ENCODE assay signal across 9 cellular contexts in the genomic region with DNA sequence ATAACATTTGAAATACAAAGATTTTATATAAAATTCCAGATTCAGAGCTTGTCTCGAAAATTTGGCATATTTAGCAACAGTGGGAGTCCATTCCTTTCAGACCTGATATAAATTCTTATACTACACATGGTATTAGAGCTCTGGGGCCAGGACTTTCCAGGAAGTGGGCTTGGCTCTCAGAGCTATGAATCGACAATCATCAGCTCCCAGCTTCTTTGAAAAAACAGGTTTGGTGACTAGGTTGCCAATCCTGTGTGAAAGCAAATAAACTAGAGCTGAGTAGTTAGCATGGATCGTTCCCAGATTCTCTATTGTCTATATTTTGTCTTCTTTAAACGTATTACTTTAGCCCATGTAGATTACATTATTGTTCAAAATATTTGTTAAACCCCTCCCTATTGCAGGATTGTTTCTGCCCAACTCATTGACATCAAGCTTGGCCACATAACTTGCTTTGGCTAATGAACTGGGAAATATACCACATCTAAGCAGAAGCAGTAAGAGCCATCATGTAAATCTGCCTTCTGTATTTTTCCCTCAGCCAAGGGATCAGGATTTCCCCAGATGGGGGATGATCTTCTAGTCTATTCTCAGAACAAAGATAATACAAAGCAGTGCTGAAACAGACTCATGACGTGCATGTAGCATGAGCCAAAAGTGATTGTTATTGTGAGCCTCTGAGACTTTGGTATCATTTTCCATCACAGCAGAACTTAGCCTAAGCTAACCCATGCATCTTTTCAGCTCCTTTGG.
DNase-seq lines count a peak whose midpoint lies in the region; ATAC-seq, FAIRE-seq and TF ChIP-seq lines count a peak whose summit lies in the region.
"Had no signal": no experiment of that assay in that cellular context is flagged by ENCODE, and none has a peak within 500 bp of the region (broad histone marks: within the 10 kb centered on the region; RNA-seq: fewer than 3 reads in every experiment).

No MANE protein-coding gene starts in this region.

- H2AK5ac ChIP-seq in H9 (ENCODE audit: insufficient read length, low read length): no peak overlapping the region

- no peaks in the 10 kb centered on the region for H3K9me3 Mint-ChIP-seq in H9

- intact Hi-C loops in dorsolateral prefrontal cortex (cut with DNase I): no loop called here

- no peak overlapping the region for H2BK5ac ChIP-seq in H9 (ENCODE audit: insufficient read length, low read length)

- no peak overlapping the region for H3K4me3 Mint-ChIP-seq in H9

- no peak for TF ChIP-seq CTCF in LNCaP clone FGC (IDR thresholded peaks at IDR 0.05; ENCODE audit: control insufficient read depth, extremely low read depth, insufficient read depth)
- no peak for TF ChIP-seq CTCF in RWPE1 (conservative IDR thresholded peaks at IDR 0.05; ENCODE audit: low read depth)
- no peak for TF ChIP-seq CTCF in dorsolateral prefrontal cortex (IDR thresholded peaks at IDR 0.05 in 54 of 56, conservative IDR thresholded peaks at IDR 0.05 in 2 of 56; ENCODE audit: low read depth in 1 of 56, partially characterized antibody in 56 of 56)
- TF ChIP-seq CTCF in H9 (conservative IDR thresholded peaks at IDR 0.05): no peak

- no CpG with 5 or more reads among the region's 5 CpGs for WGBS in H9 (ENCODE audit: extremely low coverage, insufficient read length, low lambda C conversion rate)

- no peak overlapping the region for H2BK120ac ChIP-seq in H9 (ENCODE audit: low read depth, low read length, poor library complexity, severe bottlenecking)

- H3K4me1 Mint-ChIP-seq in H9: peaks cover 18 to 21% of the 10 kb centered on the region in 2 experiments

- no peaks in the 10 kb centered on the region for H3K79me2 ChIP-seq in H9 (ENCODE audit: insufficient read depth, low read length)

- H3K56ac ChIP-seq in H9 (ENCODE audit: insufficient read length, low read depth, low read length): no peak overlapping the region

- H4K91ac ChIP-seq in H9 (ENCODE audit: insufficient read length, low read depth, low read length): no peak overlapping the region

- H3K9me3 ChIP-seq in neuron (ENCODE audit: low read length) (no peaks in the 10 kb centered on the region), H9 (ENCODE audit: control insufficient read depth, low read depth, low read length) (no peaks in the 10 kb centered on the region)
- H3K9me3 ChIP-seq: ascending aorta had no signal

- no peak overlapping the region for H3K18ac ChIP-seq in H9 (ENCODE audit: insufficient read length, low read depth, low read length)

- H4K20me1 ChIP-seq in H9 (ENCODE audit: control insufficient read depth, insufficient read depth, insufficient read length): no peaks in the 10 kb centered on the region

- no peak overlapping the region for H2BK20ac ChIP-seq in H9 (ENCODE audit: low read depth, low read length, poor library complexity, severe bottlenecking)

- no peaks in the 10 kb centered on the region for H3K36me3 ChIP-seq in neuron (ENCODE audit: insufficient read depth, low read length)
- H3K36me3 ChIP-seq: ascending aorta had no signal

- ATAC-seq in GM18867 (IDR thresholded peaks at IDR 0.05; ENCODE audit: unreplicated experiment) (peak; percentile 21), GM19455 (IDR thresholded peaks at IDR 0.05; ENCODE audit: unreplicated experiment) (no peak)

- H3K4me3 ChIP-seq in LNCaP clone FGC (ENCODE audit: low read depth, low read length) (no peak overlapping the region), neuron (ENCODE audit: low read length) (no peak overlapping the region), dorsolateral prefrontal cortex (no peak overlapping the region)
- H3K4me3 ChIP-seq: ascending aorta had no signal

- no peak overlapping the region for H3K23ac ChIP-seq in H9 (ENCODE audit: insufficient read length, low read depth, low read length)

- DNase-seq in LNCaP clone FGC (ENCODE audit: low read depth) (peak; percentile 67), RWPE1 (ENCODE audit: low spot score) (peak; percentile 8), dorsolateral prefrontal cortex (no peak), HTR-8/SVneo (ENCODE audit: insufficient read length, low spot score) (no peak), H9 (no peak)

- H3K9ac ChIP-seq in H9 (ENCODE audit: extremely low read depth, insufficient read length, low read length): no peak overlapping the region

- H3K23me2 ChIP-seq in H9 (ENCODE audit: insufficient read length, low read depth, low read length, poor library complexity, severe bottlenecking): no peaks in the 10 kb centered on the region

- no peak overlapping the region for H3K14ac ChIP-seq in H9 (ENCODE audit: insufficient read depth, low read length)

- H3K27ac Mint-ChIP-seq in H9: no peak overlapping the region; a peak in 2 of 7 replicates

- no peak overlapping the region for H3K4me2 ChIP-seq in H9 (ENCODE audit: insufficient read depth, insufficient read length, low read length)

- H3K27me3 Mint-ChIP-seq in H9 (ENCODE audit: low read depth): no peaks in the 10 kb centered on the region

- CTCF ChIA-PET in RWPE1 (lab: Yijun Ruan, JAX): no interaction called here

- peaks cover 7% of the 10 kb centered on the region for H3K4me1 ChIP-seq in neuron (ENCODE audit: insufficient read depth, low read length)
- no peaks in the 10 kb centered on the region; the same call in 1 of the 2 replicates for H3K4me1 ChIP-seq in H9 (ENCODE audit: insufficient read depth, low read length)
- H3K4me1 ChIP-seq: ascending aorta had no signal

- FAIRE-seq in HTR-8/SVneo (lab: Jason Lieb, UNC): no peak

- no peak overlapping the region for H3K4ac ChIP-seq in H9 (ENCODE audit: low read depth, low read length)

- H4K5ac ChIP-seq in H9 (ENCODE audit: insufficient read length, low read depth, low read length): no peak overlapping the region

- POLR2A ChIA-PET in RWPE1 (lab: Yijun Ruan, JAX; ENCODE audit: low non-redundant PET): no interaction called here

- H3K27me3 ChIP-seq in neuron (ENCODE audit: insufficient read depth, low read length): no peaks in the 10 kb centered on the region
- H3K27me3 ChIP-seq in dorsolateral prefrontal cortex: no peaks in the 10 kb centered on the region
- H3K27me3 ChIP-seq in H9 (ENCODE audit: insufficient read depth, low read length): no peaks in the 10 kb centered on the region
- H3K27me3 ChIP-seq: ascending aorta had no signal

- no peak overlapping the region for H2BK15ac ChIP-seq in H9 (ENCODE audit: low read depth, low read length)

- H2AFZ ChIP-seq in neuron (ENCODE audit: low read depth, low read length): peak overlapping the region; percentile 59
- H2AFZ ChIP-seq in H9 (ENCODE audit: low read length): no peak overlapping the region

- H3K36me3 Mint-ChIP-seq in H9 (ENCODE audit: insufficient read depth in 1 of 3, low read depth in 3 of 3): no peaks in the 10 kb centered on the region

- no peak overlapping the region for H4K8ac ChIP-seq in H9 (replicated peaks; ENCODE audit: insufficient read length, low read depth, low read length)

- H3K27ac ChIP-seq in RWPE1: no peak overlapping the region
- H3K27ac ChIP-seq in dorsolateral prefrontal cortex: peak overlapping the region in 12 of 59 donors; percentile 2 to 52 (median 26)
- H3K27ac ChIP-seq in H9 (ENCODE audit: insufficient read length, low read depth, low read length): no peak overlapping the region
- H3K27ac ChIP-seq: ascending aorta had no signal

- no peak overlapping the region for H3T11ph ChIP-seq in H9 (ENCODE audit: low read length)

- no peak overlapping the region for H2BK12ac ChIP-seq in H9 (ENCODE audit: insufficient read length, low read depth, low read length)

- H3K79me1 ChIP-seq in H9 (ENCODE audit: insufficient read depth, low read depth, low read length, poor library complexity, severe bottlenecking): no peaks in the 10 kb centered on the region

Comparison
In these comparisons a context has a peak if more than half of its experiments do, and no peak if none do; other contexts are left out.
1. DNase-seq: peak in LNCaP clone FGC (single experiment) and RWPE1 (single experiment); none in dorsolateral prefrontal cortex (0 of 10), HTR-8/SVneo (single experiment) and H9 (single experiment).